ENCODE assay signal across 16 cellular contexts in the genomic region with DNA sequence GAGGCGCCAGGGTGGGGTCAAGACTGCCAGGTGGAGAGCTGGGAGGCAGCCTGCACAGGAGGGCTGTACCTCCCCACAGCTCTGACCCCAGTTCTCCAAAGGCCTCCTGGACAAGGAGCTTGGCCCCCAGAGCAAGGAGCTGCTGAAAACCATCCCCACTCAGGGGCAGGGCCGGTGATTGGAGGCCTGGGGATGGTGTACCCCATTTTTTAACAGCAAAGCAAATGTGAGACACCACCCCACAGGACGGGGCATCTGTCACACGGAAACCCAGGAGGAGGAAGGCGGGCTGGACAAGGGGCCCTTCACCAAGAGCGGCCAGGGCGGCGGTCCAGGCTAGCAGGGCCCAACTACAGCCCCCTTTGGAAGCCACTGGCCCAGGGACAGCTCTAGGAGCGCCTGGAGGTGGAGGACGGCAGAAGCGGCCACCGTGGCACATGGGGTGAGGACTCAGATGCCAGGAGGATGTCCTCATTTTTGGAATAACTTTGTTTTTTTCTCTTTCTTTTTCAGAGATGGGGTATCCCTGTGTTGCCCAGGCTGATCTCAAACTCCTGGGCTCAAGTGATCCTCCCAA. TPM values are rescaled to one million over a fixed set of nuclear protein-coding genes. Genes with fewer than 3 reads are reported as not detected.
DNase-seq lines count a peak whose midpoint lies in the region; ATAC-seq, FAIRE-seq and TF ChIP-seq lines count a peak whose summit lies in the region.
"Had no signal": no experiment of that assay in that cellular context is flagged by ENCODE, and none has a peak within 500 bp of the region (broad histone marks: within the 10 kb centered on the region; RNA-seq: fewer than 3 reads in every experiment).

No MANE protein-coding gene starts in this region.

- peak overlapping the region in 3 of 11 experiments; percentile 31 to 49 (median 34); a peak in 2 of 22 replicates for H3K27ac ChIP-seq in BLaER1 treated with 17β-estradiol and CSF1 and Interleukin-3, amounts not matched to agents 10 nM and 100 nM
- H3K27ac ChIP-seq in WERI-Rb-1 (peak overlapping the region; percentile 99), H1 (ENCODE audit: low read depth, low read length) (no peak overlapping the region), muscle layer of colon (ENCODE audit: low read depth, low read length) (peak overlapping the region; percentile 6)
- H3K27ac ChIP-seq: GM23248 had no signal

- H3K4ac ChIP-seq in H1 (replicated peaks; ENCODE audit: insufficient read length, low read depth, low read length) = no peak overlapping the region

- H4K5ac ChIP-seq in H1 (ENCODE audit: insufficient read length, low read depth, low read length) = no peak overlapping the region

- H3K4me3 ChIP-seq in BLaER1 treated with 17β-estradiol and CSF1 and Interleukin-3, amounts not matched to agents 10 nM and 100 nM = peak overlapping the region in 1 of 10 experiments; percentile 56; a peak in 3 of 20 replicates
- H3K4me3 ChIP-seq in WERI-Rb-1 (ENCODE audit: low read depth, low read length) = no peak overlapping the region
- no peak overlapping the region for H3K4me3 ChIP-seq in H1 (ENCODE audit: extremely low read depth in 1 of 4, insufficient read depth in 2 of 4, low read depth in 3 of 4, low read length in 4 of 4)
- H3K4me3 ChIP-seq in muscle layer of colon (ENCODE audit: low read depth in 1 of 2, low read length in 2 of 2) = no peak overlapping the region
- H3K4me3 ChIP-seq: GM23248 had no signal

- peaks cover 0 to 8% (median 0%) of the 10 kb centered on the region in 11 experiments; a peak in 4 of 22 replicates for H3K36me3 ChIP-seq in BLaER1 treated with 17β-estradiol and CSF1 and Interleukin-3, amounts not matched to agents 10 nM and 100 nM
- H3K36me3 ChIP-seq in WERI-Rb-1 (no peaks in the 10 kb centered on the region), H1 (ENCODE audit: control insufficient read depth in 2 of 4, insufficient read depth in 4 of 4, low read length in 3 of 4) (no peaks in the 10 kb centered on the region), muscle layer of colon (ENCODE audit: insufficient read depth, low read length) (no peaks in the 10 kb centered on the region)
- H3K36me3 ChIP-seq: BE2C had no signal

- no peak for TF ChIP-seq POLR2A in H1 (IDR thresholded peaks at IDR 0.05; ENCODE audit: control extremely low read depth in 1 of 2, low read depth in 2 of 2, low read length in 2 of 2)

- no peak overlapping the region for H2BK15ac ChIP-seq in H1 (ENCODE audit: low read length)

- no peaks in the 10 kb centered on the region for H3K79me1 ChIP-seq in H1 (ENCODE audit: low read depth, low read length)

- H2BK12ac ChIP-seq in H1 (ENCODE audit: low read depth, low read length) = no peak overlapping the region

- no peaks in the 10 kb centered on the region for H3K9me3 ChIP-seq in BLaER1 treated with 17β-estradiol and CSF1 and Interleukin-3, amounts not matched to agents 10 nM and 100 nM (replicated peaks in 1 of 11)
- H3K9me3 ChIP-seq in WERI-Rb-1 (ENCODE audit: severe bottlenecking) (no peaks in the 10 kb centered on the region), H1 (ENCODE audit: insufficient read depth in 2 of 2, low read depth in 1 of 2, low read length in 1 of 2) (no peaks in the 10 kb centered on the region), muscle layer of colon (ENCODE audit: low read length) (no peaks in the 10 kb centered on the region)
- H3K9me3 ChIP-seq: BE2C, Caco-2 had no signal

- peaks cover 1% of the 10 kb centered on the region for H3K36me3 Mint-ChIP-seq in activated CD4-positive, alpha-beta T cell treated with anti-CD3 and anti-CD28 coated beads, Interleukin-2, amount 10 ng/mL, durations not matched to agents 24 days and 14 days (ENCODE audit: low read depth)

- H3K27me3 Mint-ChIP-seq in activated CD4-positive, alpha-beta T cell treated with anti-CD3 and anti-CD28 coated beads, Interleukin-2, amount 10 ng/mL, durations not matched to agents 24 days and 14 days = no peaks in the 10 kb centered on the region

- 93% methylated on average over 8 of the region's 12 CpGs; no CpG with 5 or more reads in 1 of the 2 experiments for WGBS in H1 (ENCODE audit: extremely low coverage in 1 of 2, insufficient coverage in 1 of 2, insufficient read length in 1 of 2, insufficient replicate concordance in 2 of 2, low coverage in 1 of 2, low lambda C conversion rate in 2 of 2, missing lambda C conversion rate in 1 of 2), 2 experiments

- H3K4me1 ChIP-seq in BLaER1 treated with 17β-estradiol and CSF1 and Interleukin-3, amounts not matched to agents 10 nM and 100 nM = peaks cover 43 to 91% (median 74%) of the 10 kb centered on the region in 10 experiments
- H3K4me1 ChIP-seq in H1 (replicated peaks in 1 of 4; ENCODE audit: control insufficient read depth in 3 of 4, insufficient read depth in 4 of 4, low read length in 3 of 4) = peaks cover 0 to 16% (median 8%) of the 10 kb centered on the region in 4 experiments; a peak in 5 of 7 replicates
- peaks cover 23% of the 10 kb centered on the region for H3K4me1 ChIP-seq in muscle layer of colon (ENCODE audit: insufficient read depth, low read length)
- H3K4me1 ChIP-seq: Caco-2 had no signal

- no peak overlapping the region for H3K56ac ChIP-seq in H1 (replicated peaks; ENCODE audit: insufficient read length, low read depth, low read length)

- TF ChIP-seq RAD21 in H1 (IDR thresholded peaks at IDR 0.05 in 1 of 2, conservative IDR thresholded peaks at IDR 0.05 in 1 of 2; ENCODE audit: low read depth in 2 of 2, low read length in 2 of 2) = no peak

- H3K4me2 ChIP-seq in BLaER1 treated with 17β-estradiol and CSF1 and Interleukin-3, amounts not matched to agents 10 nM and 100 nM = peak overlapping the region; percentile 85 to 98 (median 90)
- H3K4me2 ChIP-seq in H1 (ENCODE audit: insufficient read depth in 1 of 2, low read depth in 2 of 2, low read length in 2 of 2) = no peak overlapping the region

- H2AFZ ChIP-seq in H1 (ENCODE audit: low read length) = no peak overlapping the region
- H2AFZ ChIP-seq: GM23248 had no signal

- H3K23me2 ChIP-seq in H1 (ENCODE audit: low read depth, low read length) = no peaks in the 10 kb centered on the region

- H3K4me3 Mint-ChIP-seq in activated CD4-positive, alpha-beta T cell treated with anti-CD3 and anti-CD28 coated beads, Interleukin-2, amount 10 ng/mL, durations not matched to agents 24 days and 14 days = no peak overlapping the region
- H3K4me3 Mint-ChIP-seq: CD8-positive, alpha-beta memory T cell; H9 had no signal

- no peak overlapping the region for H3K23ac ChIP-seq in H1 (ENCODE audit: insufficient read length)

- FAIRE-seq in H1 (lab: Jason Lieb, UNC) = no peak

- H3K9me3 Mint-ChIP-seq in activated CD4-positive, alpha-beta T cell treated with anti-CD3 and anti-CD28 coated beads, Interleukin-2, amount 10 ng/mL, durations not matched to agents 24 days and 14 days = no peaks in the 10 kb centered on the region
- H3K9me3 Mint-ChIP-seq: CD8-positive, alpha-beta memory T cell; H9 had no signal

- no peak overlapping the region for H3K27ac Mint-ChIP-seq in activated CD4-positive, alpha-beta T cell treated with anti-CD3 and anti-CD28 coated beads, Interleukin-2, amount 10 ng/mL, durations not matched to agents 24 days and 14 days

- no peak overlapping the region for H2BK20ac ChIP-seq in H1 (ENCODE audit: low read length)

- H4K8ac ChIP-seq in H1 (ENCODE audit: extremely low read depth, insufficient read depth, low read length) = peak overlapping the region; percentile 14; the same call in 1 of the 2 replicates

- TF ChIP-seq CTCF in WERI-Rb-1 (IDR thresholded peaks at IDR 0.05; ENCODE audit: low read depth, low read length) (no peak), H1 (IDR thresholded peaks at IDR 0.05; ENCODE audit: control extremely low read depth in 1 of 3, insufficient read depth in 1 of 3, low read depth in 1 of 3, low read length in 3 of 3) (no peak)

- no peaks in the 10 kb centered on the region for H3K79me2 ChIP-seq in H1 (ENCODE audit: control insufficient read depth in 1 of 2, insufficient read depth in 2 of 2, low read length in 2 of 2)

- ATAC-seq in GM21390 (IDR thresholded peaks at IDR 0.05; ENCODE audit: unreplicated experiment) = no peak

- POLR2A ChIA-PET in H1 (lab: Charles Lee; ENCODE audit: partially characterized antibody) = interaction anchor here (0.6 to 1.0 kb wide), 2 partner anchors 29 to 40 kb away, joined by 3 read pairs; no protein-coding TSS in a partner anchor

- no peak overlapping the region for H3K18ac ChIP-seq in H1 (ENCODE audit: extremely low read depth, low read length)

- TF ChIP-seq EP300 in H1 (IDR thresholded peaks at IDR 0.05; ENCODE audit: borderline replicate concordance in 1 of 2, low read depth in 2 of 2, low read length in 2 of 2) = no peak

- no peak for DNase-seq in WERI-Rb-1
- no peak for DNase-seq in H1 (ENCODE audit: low read depth in 1 of 2, low spot score in 2 of 2)
- no peak for DNase-seq in kidney glomerular epithelial cell (lab: John Stamatoyannopoulos, UW)
- DNase-seq in OCI-M2 (lab: John Stamatoyannopoulos, UW; ENCODE audit: unreplicated experiment) = no peak
- no peak for DNase-seq in activated CD4-positive, alpha-beta T cell treated with anti-CD3 and anti-CD28 coated beads, Interleukin-2, amount 10 ng/mL, durations not matched to agents 24 days and 14 days
- DNase-seq: ACHN; BE2C; Caco-2; CD8-positive, alpha-beta memory T cell; DMS53; GF-D8; GM23248; H9 had no signal

- H3K4me1 Mint-ChIP-seq in activated CD4-positive, alpha-beta T cell treated with anti-CD3 and anti-CD28 coated beads, Interleukin-2, amount 10 ng/mL, durations not matched to agents 24 days and 14 days = no peaks in the 10 kb centered on the region

- no peak overlapping the region for H4K91ac ChIP-seq in H1 (replicated peaks; ENCODE audit: insufficient read length, low read length)

- no peak overlapping the region for H2BK120ac ChIP-seq in H1 (replicated peaks; ENCODE audit: low read depth, low read length)

- H2AK5ac ChIP-seq in H1 (ENCODE audit: low read depth, low read length) = no peak overlapping the region

- intact Hi-C loops in activated CD4-positive, alpha-beta T cell treated with anti-CD3 and anti-CD28 coated beads, Interleukin-2, amount 10 ng/mL, durations not matched to agents 24 days and 14 days (cut with micrococcal nuclease) = no loop called here

- H4K20me1 ChIP-seq in BLaER1 treated with 17β-estradiol and CSF1 and Interleukin-3, amounts not matched to agents 10 nM and 100 nM = peaks cover 0 to 35% (median 8%) of the 10 kb centered on the region in 11 experiments; a peak in 14 of 22 replicates
- H4K20me1 ChIP-seq in H1 (replicated peaks in 1 of 2; ENCODE audit: control insufficient read depth in 1 of 2, insufficient read depth in 2 of 2, low read length in 2 of 2) = peaks cover 0 to 8% of the 10 kb centered on the region in 2 experiments

- CTCF ChIA-PET in H1 (lab: Charles Lee; ENCODE audit: partially characterized antibody) = interaction anchor here (1.0 to 4.5 kb wide), 3 partner anchors 30 to 114 kb away, joined by 3 to 21 read pairs (median 8); no protein-coding TSS in a partner anchor

- no peaks in the 10 kb centered on the region for H3K27me3 ChIP-seq in BLaER1 treated with 17β-estradiol and CSF1 and Interleukin-3, amounts not matched to agents 10 nM and 100 nM
- H3K27me3 ChIP-seq in WERI-Rb-1 (ENCODE audit: insufficient read depth, low read depth, severe bottlenecking) (no peaks in the 10 kb centered on the region), H1 (replicated peaks in 1 of 4; ENCODE audit: control insufficient read depth in 3 of 4, extremely low read depth in 1 of 4, insufficient read depth in 3 of 4, low read length in 3 of 4) (no peaks in the 10 kb centered on the region), muscle layer of colon (ENCODE audit: control insufficient read depth in 1 of 2, insufficient read depth in 2 of 2, low read length in 2 of 2) (no peaks in the 10 kb centered on the region)
- H3K27me3 ChIP-seq: BE2C had no signal

- peak overlapping the region in 5 of 11 experiments; percentile 10 to 80 (median 71); a peak in 6 of 22 replicates for H3K9ac ChIP-seq in BLaER1 treated with 17β-estradiol and CSF1 and Interleukin-3, amounts not matched to agents 10 nM and 100 nM
- H3K9ac ChIP-seq in H1 (replicated peaks in 1 of 4; ENCODE audit: extremely low read depth in 1 of 4, low read depth in 3 of 4, low read length in 3 of 4) (no peak overlapping the region), muscle layer of colon (ENCODE audit: low read length) (no peak overlapping the region)
- H3K9ac ChIP-seq: GM23248 had no signal

- H3K14ac ChIP-seq in H1 (ENCODE audit: insufficient read length) = no peak overlapping the region

- no peak overlapping the region for H2BK5ac ChIP-seq in H1 (ENCODE audit: low read depth, low read length)

RNA-seq across cellular contexts. Expression of a gene that starts 33.6 kb away (rescaled TPM):
- 18.9 and 19.4 TPM in 2 replicates for total RNA-seq in H1 (2021; fragmentation: NEBNext Ultra II Directional; extraction: Animal tissue kit (Norgen Biotek cat#: 25700))
- 12.9 and 21.8 TPM in 2 replicates for polyA plus RNA-seq in H1 (2011; rRNA removed)
- 7.4 TPM for polyA plus RNA-seq in H1 (2011; cell fraction: cytosol; rRNA removed)
- polyA plus RNA-seq in H1 (2011; cell fraction: nucleus; rRNA removed) = 15.0 TPM
- 6.5 to 10.6 TPM (median 8.4 TPM) in 4 replicates for polyA plus RNA-seq in H1 (2012, experiment 1 of 2)
- 7.4 TPM for polyA plus RNA-seq in H1 (2012, experiment 2 of 2)
- polyA plus RNA-seq in H1 (2013, experiment 1 of 2) = 10.7 TPM
- 10.9 TPM for polyA plus RNA-seq in H1 (2013, experiment 2 of 2)
- polyA minus RNA-seq in H1 (2011; rRNA and poly(A)+ RNA removed) = 11.1 and 12.9 TPM in 2 replicates
- polyA minus RNA-seq in H1 (2011; cell fraction: cytosol; rRNA and poly(A)+ RNA removed) = 13.1 TPM
- 18.4 TPM for polyA minus RNA-seq in H1 (2011; cell fraction: nucleus; rRNA and poly(A)+ RNA removed)
- total RNA-seq in activated CD4-positive, alpha-beta T cell treated with anti-CD3 and anti-CD28 coated beads, Interleukin-2, amount 10 ng/mL, durations not matched to agents 24 days and 14 days = 15.7 and 16.3 TPM in 2 replicates

RNA-seq across cellular contexts. Expression of a gene that starts 50.4 kb away (rescaled TPM):
- total RNA-seq in H1 (2021; fragmentation: NEBNext Ultra II Directional; extraction: Animal tissue kit (Norgen Biotek cat#: 25700)) = 5,193 and 5,434 TPM in 2 replicates
- polyA plus RNA-seq in H1 (2011; rRNA removed) = 3,302 and 5,403 TPM in 2 replicates
- polyA plus RNA-seq in H1 (2011; cell fraction: cytosol; rRNA removed) = 2,071 TPM
- 4,500 TPM for polyA plus RNA-seq in H1 (2011; cell fraction: nucleus; rRNA removed)
- 6,137 to 6,485 TPM (median 6,195 TPM) in 4 replicates for polyA plus RNA-seq in H1 (2012, experiment 1 of 2)
- 10,957 TPM for polyA plus RNA-seq in H1 (2012, experiment 2 of 2)
- polyA plus RNA-seq in H1 (2013, experiment 1 of 2) = 8,552 TPM
- polyA plus RNA-seq in H1 (2013, experiment 2 of 2) = 8,467 TPM
- polyA minus RNA-seq in H1 (2011; rRNA and poly(A)+ RNA removed) = 2,491 and 4,199 TPM in 2 replicates
- polyA minus RNA-seq in H1 (2011; cell fraction: cytosol; rRNA and poly(A)+ RNA removed) = 2,951 TPM
- polyA minus RNA-seq in H1 (2011; cell fraction: nucleus; rRNA and poly(A)+ RNA removed) = 2,361 TPM
- 7,275 and 7,450 TPM in 2 replicates for total RNA-seq in activated CD4-positive, alpha-beta T cell treated with anti-CD3 and anti-CD28 coated beads, Interleukin-2, amount 10 ng/mL, durations not matched to agents 24 days and 14 days

RNA-seq across cellular contexts. Expression of a gene that starts 56.4 kb away (rescaled TPM):
- 8.6 and 9.9 TPM in 2 replicates for total RNA-seq in H1 (2021; fragmentation: NEBNext Ultra II Directional; extraction: Animal tissue kit (Norgen Biotek cat#: 25700))
- 1.7 and 3.2 TPM in 2 replicates for polyA plus RNA-seq in H1 (2011; rRNA removed)
- 2.3 TPM for polyA plus RNA-seq in H1 (2011; cell fraction: cytosol; rRNA removed)
- 6.3 TPM for polyA plus RNA-seq in H1 (2011; cell fraction: nucleus; rRNA removed)
- polyA plus RNA-seq in H1 (2012, experiment 1 of 2) = 6.6 to 8.1 TPM (median 7.1 TPM) in 4 replicates
- polyA plus RNA-seq in H1 (2012, experiment 2 of 2) = 6.2 TPM
- polyA plus RNA-seq in H1 (2013, experiment 1 of 2) = 7.2 TPM
- polyA plus RNA-seq in H1 (2013, experiment 2 of 2) = 6.0 TPM
- polyA minus RNA-seq in H1 (2011; rRNA and poly(A)+ RNA removed) = 2.0 and 2.7 TPM in 2 replicates
- 9.5 TPM for polyA minus RNA-seq in H1 (2011; cell fraction: cytosol; rRNA and poly(A)+ RNA removed)
- polyA minus RNA-seq in H1 (2011; cell fraction: nucleus; rRNA and poly(A)+ RNA removed) = 2.5 TPM
- total RNA-seq in activated CD4-positive, alpha-beta T cell treated with anti-CD3 and anti-CD28 coated beads, Interleukin-2, amount 10 ng/mL, durations not matched to agents 24 days and 14 days = 40.0 and 43.3 TPM in 2 replicates

Comparison
In these comparisons a context has a peak if more than half of its experiments do, and no peak if none do; other contexts are left out.
1. H3K4me2 ChIP-seq: peak in BLaER1 treated with 17β-estradiol and CSF1 and Interleukin-3, amounts not matched to agents 10 nM and 100 nM (11 of 11); none in H1 (0 of 2).